15 cellular contexts compared by ENCODE assay signal in the genomic region with DNA sequence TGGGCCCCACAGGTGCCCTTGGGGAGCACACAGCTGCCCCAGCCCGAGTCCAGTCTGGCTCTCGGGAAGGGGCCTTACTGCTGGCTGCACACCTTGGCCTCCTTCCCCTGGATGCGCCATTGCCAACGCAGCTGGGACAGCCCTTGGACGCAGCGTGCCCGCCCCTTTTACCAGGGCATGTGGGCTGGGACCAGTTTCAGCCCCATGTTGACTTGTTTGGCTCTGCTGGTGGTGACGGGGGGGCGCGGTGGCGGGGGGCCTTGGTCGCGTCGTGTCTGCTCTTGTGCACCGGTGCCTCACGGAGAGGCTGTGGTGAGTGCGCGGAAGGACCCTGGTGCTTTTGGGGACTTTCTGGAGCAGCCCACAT. TPM values are rescaled to one million over a fixed set of nuclear protein-coding genes. Genes with fewer than 3 reads are reported as not detected.
A peak's percentile ranks its signal among the peaks of the same experiment; 100 is the strongest.
DNase-seq lines count a peak whose midpoint lies in the region; ATAC-seq and TF ChIP-seq lines count a peak whose summit lies in the region.
"Had no signal": no experiment of that assay in that cellular context is flagged by ENCODE, and none has a peak within 500 bp of the region (broad histone marks: within the 10 kb centered on the region; RNA-seq: fewer than 3 reads in every experiment).

No MANE protein-coding gene starts in this region.

- H3K27me3 Mint-ChIP-seq in MCF 10A (ENCODE audit: insufficient read depth, unreplicated experiment): no peaks in the 10 kb centered on the region
- no peaks in the 10 kb centered on the region for H3K27me3 Mint-ChIP-seq in naive thymus-derived CD4-positive, alpha-beta T cell
- H3K27me3 Mint-ChIP-seq: type B pancreatic cell had no signal

- no peak overlapping the region for H3K4me3 Mint-ChIP-seq in MCF 10A (ENCODE audit: unreplicated experiment)
- H3K4me3 Mint-ChIP-seq in naive thymus-derived CD4-positive, alpha-beta T cell: peak overlapping the region in 8 of 10 donors; percentile 32 to 85 (median 60)

- no peak for TF ChIP-seq POLR2A in breast epithelium (IDR thresholded peaks at IDR 0.05)
- TF ChIP-seq POLR2A in esophagus muscularis mucosa (IDR thresholded peaks at IDR 0.05; ENCODE audit: low read depth): no peak

- H3K36me3 Mint-ChIP-seq in MCF 10A (ENCODE audit: insufficient read depth, unreplicated experiment): peaks cover 9% of the 10 kb centered on the region
- peaks cover 4 to 39% (median 6%) of the 10 kb centered on the region in 5 donors for H3K36me3 Mint-ChIP-seq in naive thymus-derived CD4-positive, alpha-beta T cell

- TF ChIP-seq CTCF in breast epithelium (IDR thresholded peaks at IDR 0.05): no peak
- no peak for TF ChIP-seq CTCF in MCF 10A (IDR thresholded peaks at IDR 0.05; ENCODE audit: unreplicated experiment)
- no peak for TF ChIP-seq CTCF in esophagus muscularis mucosa (IDR thresholded peaks at IDR 0.05)
- no peak for TF ChIP-seq CTCF in upper lobe of right lung (IDR thresholded peaks at IDR 0.05)

- BruUV-seq in MCF 10A (replicated peaks; lab: Mats Ljungman, UMichigan): no TSS peak

- H3K4me3 ChIP-seq in breast epithelium (peak overlapping the region in 2 of 3 donors; percentile 15 to 41), esophagus muscularis mucosa (peak overlapping the region in 3 of 4 donors; percentile 3 to 34 (median 33)), upper lobe of right lung (no peak overlapping the region)
- no peak overlapping the region for H3K4me3 ChIP-seq in naive thymus-derived CD4-positive, alpha-beta T cell (ENCODE audit: low read length)

- H3K27me3 ChIP-seq in breast epithelium (no peaks in the 10 kb centered on the region), esophagus muscularis mucosa (no peaks in the 10 kb centered on the region), upper lobe of right lung (no peaks in the 10 kb centered on the region)
- H3K27me3 ChIP-seq in naive thymus-derived CD4-positive, alpha-beta T cell (ENCODE audit: control insufficient read depth in 2 of 2, insufficient read depth in 2 of 2, low read length in 2 of 2): no peaks in the 10 kb centered on the region

- WGBS in esophagus muscularis mucosa: 20% methylated on average over 1 of the region's 18 CpGs

- H3K27ac Mint-ChIP-seq in MCF 10A (ENCODE audit: low read depth, unreplicated experiment): no peak overlapping the region
- H3K27ac Mint-ChIP-seq in naive thymus-derived CD4-positive, alpha-beta T cell: peak overlapping the region in 2 of 9 donors; percentile 56 to 79

- H3K36me3 ChIP-seq in breast epithelium: no peaks in the 10 kb centered on the region
- no peaks in the 10 kb centered on the region for H3K36me3 ChIP-seq in esophagus muscularis mucosa
- H3K36me3 ChIP-seq in naive thymus-derived CD4-positive, alpha-beta T cell (ENCODE audit: control insufficient read depth in 2 of 3, insufficient read depth in 3 of 3, low read length in 3 of 3): peaks cover 0 to 17% (median 4%) of the 10 kb centered on the region in 3 experiments
- no peaks in the 10 kb centered on the region for H3K36me3 ChIP-seq in upper lobe of right lung

- DNase-seq in breast epithelium (ENCODE audit: low spot score in 2 of 2) (no peak), MCF 10A (ENCODE audit: unreplicated experiment) (no peak), esophagus muscularis mucosa (ENCODE audit: extremely low spot score) (no peak), upper lobe of right lung (no peak), NCI-H128 (lab: John Stamatoyannopoulos, UW; ENCODE audit: unreplicated experiment) (no peak), NOMO-1 (lab: John Stamatoyannopoulos, UW; ENCODE audit: unreplicated experiment in 2 of 2) (no peak)
- DNase-seq in naive thymus-derived CD4-positive, alpha-beta T cell: no peak
- DNase-seq: ACHN; activated CD4-positive, alpha-beta T cell treated with anti-CD3 and anti-CD28 coated beads, Interleukin-2, amount 50 U/mL, for 4 hours; activated gamma-delta T cell; NCI-H1092; NCI-H446 had no signal

- no peaks in the 10 kb centered on the region for H3K9me3 Mint-ChIP-seq in MCF 10A (ENCODE audit: unreplicated experiment)
- peaks cover 0 to 5% (median 0%) of the 10 kb centered on the region in 11 donors for H3K9me3 Mint-ChIP-seq in naive thymus-derived CD4-positive, alpha-beta T cell
- H3K9me3 Mint-ChIP-seq: type B pancreatic cell had no signal

- POLR2A ChIA-PET in MCF 10A (lab: Yijun Ruan, JAX): no interaction called here
- POLR2A ChIA-PET in naive thymus-derived CD4-positive, alpha-beta T cell (lab: Charles Lee): interaction anchor here (12.9 kb wide), 1 partner anchor 14 kb away, joined by 244 read pairs; no protein-coding TSS in a partner anchor

- peaks cover 39 to 49% of the 10 kb centered on the region in 2 donors for H3K4me1 ChIP-seq in breast epithelium
- H3K4me1 ChIP-seq in esophagus muscularis mucosa: peaks cover 92 to 95% (median 93%) of the 10 kb centered on the region in 4 donors
- peaks cover 19 to 78% of the 10 kb centered on the region in 2 donors for H3K4me1 ChIP-seq in naive thymus-derived CD4-positive, alpha-beta T cell (ENCODE audit: control insufficient read depth in 2 of 2, insufficient read depth in 2 of 2, low read length in 2 of 2)
- peaks cover 87% of the 10 kb centered on the region for H3K4me1 ChIP-seq in upper lobe of right lung

- ATAC-seq in naive thymus-derived CD4-positive, alpha-beta T cell: no peak
- ATAC-seq in upper lobe of right lung: no peak
- ATAC-seq in HG03280 (IDR thresholded peaks at IDR 0.05; ENCODE audit: unreplicated experiment): no peak
- ATAC-seq: Panc1 had no signal

- CTCF ChIA-PET in MCF 10A (lab: Yijun Ruan, JAX): interaction anchor here (0.6 kb wide), 1 partner anchor 742 kb away, joined by 3 read pairs; no protein-coding TSS in a partner anchor
- CTCF ChIA-PET in naive thymus-derived CD4-positive, alpha-beta T cell (lab: Charles Lee): no interaction called here

- H3K27ac ChIP-seq in breast epithelium (peak overlapping the region; percentile 76 to 88), esophagus muscularis mucosa (replicated peaks in 1 of 4) (peak overlapping the region; percentile 43 to 56 (median 48)), upper lobe of right lung (peak overlapping the region; percentile 70)
- no peak overlapping the region for H3K27ac ChIP-seq in naive thymus-derived CD4-positive, alpha-beta T cell (ENCODE audit: low read depth, low read length)

- H3K9me3 ChIP-seq in breast epithelium (no peaks in the 10 kb centered on the region), esophagus muscularis mucosa (peaks cover 0 to 5% (median 0%) of the 10 kb centered on the region in 4 donors), upper lobe of right lung (no peaks in the 10 kb centered on the region)
- no peaks in the 10 kb centered on the region for H3K9me3 ChIP-seq in naive thymus-derived CD4-positive, alpha-beta T cell (ENCODE audit: control insufficient read depth in 2 of 3, low read length in 3 of 3)

- TF ChIP-seq EP300 in esophagus muscularis mucosa (IDR thresholded peaks at IDR 0.05): no peak

- intact Hi-C loops in breast epithelium (cut with DNase I; ENCODE audit: low total_unique reads) (no loop called here), MCF 10A (cut with micrococcal nuclease) (no loop called here), esophagus muscularis mucosa (cut with DNase I) (no loop called here), upper lobe of right lung (cut with DNase I) (loop anchor here (10.0 kb wide), 1 partner anchor 57 kb away; no protein-coding TSS in a partner anchor)
- intact Hi-C loops in naive thymus-derived CD4-positive, alpha-beta T cell (cut with micrococcal nuclease): loop anchor here in 1 of 2 donors (2.0 kb wide), 1 partner anchor 15 kb away; no protein-coding TSS in a partner anchor

- peaks cover 8% of the 10 kb centered on the region for H3K4me1 Mint-ChIP-seq in MCF 10A (ENCODE audit: insufficient read depth, unreplicated experiment)
- H3K4me1 Mint-ChIP-seq in naive thymus-derived CD4-positive, alpha-beta T cell: peaks cover 25 to 98% (median 60%) of the 10 kb centered on the region in 7 donors

RNA-seq across cellular contexts. Expression of a gene that starts 19.6 kb away (rescaled TPM):
- total RNA-seq in breast epithelium (10 to 100 TPM; 22.1 to 33.8 (median 26.7) TPM), MCF 10A (2022) (42.7 and 53.7 TPM in 2 replicates), esophagus muscularis mucosa (100 to 1,000 TPM in 2 of 4 donors, 10 to 100 TPM in 2; 70.1 to 190 (median 124) TPM), upper lobe of right lung (89.6 TPM)
- 100 to 1,000 TPM in 2 of 5 experiments, 10 to 100 TPM in 3; 63.4 to 278 (median 97.9) TPM for total RNA-seq in naive thymus-derived CD4-positive, alpha-beta T cell
- polyA plus RNA-seq in naive thymus-derived CD4-positive, alpha-beta T cell: under 1 TPM; 0.61 to 0.92 TPM

RNA-seq across cellular contexts. Expression of a gene that starts 53.2 kb away (rescaled TPM):
- 10 to 100 TPM; 28.6 to 33.1 (median 29.9) TPM for total RNA-seq in breast epithelium
- total RNA-seq in MCF 10A (2022): 75.9 and 88.8 TPM in 2 replicates
- total RNA-seq in esophagus muscularis mucosa: 10 to 100 TPM; 37.9 to 81.7 (median 55.7) TPM
- 10 to 100 TPM; 43.2 to 56.2 (median 48.8) TPM for total RNA-seq in naive thymus-derived CD4-positive, alpha-beta T cell
- 10 to 100 TPM; 55.9 to 77.0 TPM for polyA plus RNA-seq in naive thymus-derived CD4-positive, alpha-beta T cell
- 55.3 TPM for total RNA-seq in upper lobe of right lung

Comparison
In these comparisons a context has a peak if more than half of its experiments do, and no peak if none do; other contexts are left out.
1. H3K4me3 ChIP-seq: peak in breast epithelium (2 of 3) and esophagus muscularis mucosa (3 of 4); none in naive thymus-derived CD4-positive, alpha-beta T cell (single experiment) and upper lobe of right lung (single experiment).